ENCODE assay signal across 12 cellular contexts in the genomic region with DNA sequence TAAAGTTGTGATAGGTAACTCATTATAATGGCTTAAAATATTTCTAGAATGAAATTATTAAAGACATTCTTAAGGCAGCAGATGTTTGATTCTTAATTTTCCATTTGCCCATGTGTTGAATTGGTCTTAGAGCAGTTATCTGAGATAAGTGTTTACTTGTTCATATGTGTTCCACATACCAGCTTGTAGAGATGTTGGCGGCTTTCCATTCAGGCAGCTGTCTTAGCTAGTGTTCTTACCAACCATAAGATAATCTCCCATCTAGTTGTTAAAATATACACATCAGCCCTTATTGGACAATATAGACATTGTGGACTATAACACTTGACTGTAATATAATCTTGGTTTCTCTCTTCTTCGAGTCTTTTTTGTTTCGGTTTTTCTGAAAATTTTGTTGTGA.
DNase-seq lines count a peak whose midpoint lies in the region; ATAC-seq lines count a peak whose summit lies in the region.
"Had no signal": no experiment of that assay in that cellular context is flagged by ENCODE, and none has a peak within 500 bp of the region (broad histone marks: within the 10 kb centered on the region; RNA-seq: fewer than 3 reads in every experiment).

No MANE protein-coding gene starts in this region.

- ATAC-seq in HG03139 (IDR thresholded peaks at IDR 0.05; ENCODE audit: unreplicated experiment) = no peak
- ATAC-seq: CD8-positive, alpha-beta T cell; K562; T-cell had no signal

- DNase-seq in LHCN-M2 (ENCODE audit: low read depth) (peak; percentile 56), NCI-H2029 treated with DMSO at 0.1 percent for 48 hours (lab: John Stamatoyannopoulos, UW) (peak; percentile 75), SHP77 (lab: John Stamatoyannopoulos, UW) (peak; percentile 57 to 85), fibroblast of the conjunctiva (ENCODE audit: low read depth) (peak; percentile 5), T-helper 9 cell (no peak)
- DNase-seq in activated T-cell treated with anti-CD3 and anti-CD28 coated beads, Interleukin-2, amount 50 U/mL, for 48 hours = no peak
- DNase-seq: CD8-positive, alpha-beta T cell; H7; NK-92 treated with Interleukin-12 subunit alpha and Interleukin-12 subunit beta, amount 100 ng/mL, for 24 hours; T-cell had no signal

Comparison
In these comparisons a context has a peak if more than half of its experiments do, and no peak if none do; other contexts are left out.
1. DNase-seq: peak in LHCN-M2 (single experiment), NCI-H2029 treated with DMSO at 0.1 percent for 48 hours (single experiment), SHP77 (2 of 2) and fibroblast of the conjunctiva (single experiment); none in activated T-cell treated with anti-CD3 and anti-CD28 coated beads, Interleukin-2, amount 50 U/mL, for 48 hours (0 of 2) and T-helper 9 cell (single experiment).